ENCODE assay signal across 29 cellular contexts in genomic region chr17:72514321-72514861, GRCh38.
DNase-seq lines count a peak whose midpoint lies in the region; ATAC-seq, FAIRE-seq and TF ChIP-seq lines count a peak whose summit lies in the region.
"Had no signal": no experiment of that assay in that cellular context is flagged by ENCODE, and none has a peak within 500 bp of the region (broad histone marks: within the 10 kb centered on the region; RNA-seq: fewer than 3 reads in every experiment).

No MANE protein-coding gene starts in this region.

- H3K9me2 ChIP-seq in GM23248 (ENCODE audit: insufficient read depth) = no peaks in the 10 kb centered on the region

- POLR2A ChIA-PET in naive thymus-derived CD8-positive, alpha-beta T cell (lab: Charles Lee) = no interaction called here

- no peak overlapping the region for H3K4me2 ChIP-seq in GM23248 (ENCODE audit: unreplicated experiment)
- H3K4me2 ChIP-seq in astrocyte (ENCODE audit: low read length) = peak overlapping the region; percentile 81
- H3K4me2 ChIP-seq: GM23338 had no signal

- no peak overlapping the region for H3K4me3 ChIP-seq in GM23248
- no peak overlapping the region for H3K4me3 ChIP-seq in astrocyte (ENCODE audit: insufficient read depth, low read depth, low read length)
- H3K4me3 ChIP-seq: colonic mucosa, GM23338, prostate gland, suprapubic skin had no signal

- H3F3A ChIP-seq in GM23248 (ENCODE audit: insufficient read depth) = no peaks in the 10 kb centered on the region

- H2AFZ ChIP-seq in GM23248 (peak overlapping the region; percentile 77; the same call in 1 of the 2 replicates), astrocyte (ENCODE audit: low read depth, low read length) (no peak overlapping the region)
- H2AFZ ChIP-seq: GM23338 had no signal

- H3K27ac ChIP-seq in GM23248 (no peak overlapping the region), astrocyte (ENCODE audit: low read depth, low read length) (peak overlapping the region; percentile 93), layer of hippocampus (ENCODE audit: low read depth, low read length) (peak overlapping the region; percentile 86), temporal lobe (ENCODE audit: low read depth, low read length) (peak overlapping the region; percentile 67)
- H3K27ac ChIP-seq: colonic mucosa, suprapubic skin had no signal

- no peaks in the 10 kb centered on the region for H4K20me1 ChIP-seq in GM23248 (ENCODE audit: insufficient read depth)
- peaks cover 66% of the 10 kb centered on the region for H4K20me1 ChIP-seq in astrocyte (ENCODE audit: insufficient read depth, low read length)

- H3K79me2 ChIP-seq in GM23248 (ENCODE audit: insufficient read depth) = peaks cover 71% of the 10 kb centered on the region
- H3K79me2 ChIP-seq in astrocyte (ENCODE audit: insufficient read depth, low read length) = peaks cover 94% of the 10 kb centered on the region

- H3K9ac ChIP-seq in GM23248 (no peak overlapping the region), astrocyte (ENCODE audit: low read length) (peak overlapping the region; percentile 78)

- TF ChIP-seq CTCF in astrocyte (IDR thresholded peaks at IDR 0.05; ENCODE audit: insufficient read depth, low read depth, low read length) = no peak

- DNase-seq in GM23248 = no peak
- peak; percentile 82 for DNase-seq in astrocyte (ENCODE audit: low read depth)
- DNase-seq in naive thymus-derived CD8-positive, alpha-beta T cell = no peak
- DNase-seq: activated B cell treated with CpG ODN at 0.5 μM for 24 hours; activated CD4-positive, alpha-beta T cell treated with anti-CD3 and anti-CD28 coated beads, Interleukin-2, amount 50 U/mL, for 4 hours; activated CD8-positive, alpha-beta memory T cell treated with anti-CD3 and anti-CD28 coated beads, Interleukin-2, amount 50 U/mL, for 4 hours; activated naive CD8-positive, alpha-beta T cell treated with anti-CD3 and anti-CD28 coated beads for 36 hours; CD4-positive, CD25-positive, alpha-beta regulatory T cell; colonic mucosa; DMS 273 treated with DMSO at 0.1 percent for 48 hours; esophagus squamous epithelium; KBM-7; MM.1S; NCI-H1417; NCI-H2081; NCI-H82; nephron progenitor cell; small intestine; stimulated activated CD4-positive, alpha-beta T cell treated with anti-CD3 and anti-CD28 coated beads, Interleukin-4, amount 100 ng/mL, for 1 hour; SW 1271 had no signal

- in situ Hi-C loops in GM23248 (cut with MboI) = loop anchor here (25.0 kb wide), 1 partner anchor 377 kb away; no protein-coding TSS in a partner anchor

- no peaks in the 10 kb centered on the region for H3K9me3 ChIP-seq in GM23248 (ENCODE audit: low read depth)
- no peaks in the 10 kb centered on the region for H3K9me3 ChIP-seq in astrocyte (ENCODE audit: insufficient read depth, low read depth, low read length)
- H3K9me3 ChIP-seq: colonic mucosa, esophagus squamous epithelium, prostate gland, suprapubic skin had no signal

- H3K27me3 Mint-ChIP-seq in astrocyte (ENCODE audit: low read depth, unreplicated experiment) = no peaks in the 10 kb centered on the region
- peaks cover 5 to 54% (median 26%) of the 10 kb centered on the region in 5 donors for H3K27me3 Mint-ChIP-seq in naive thymus-derived CD8-positive, alpha-beta T cell
- H3K27me3 Mint-ChIP-seq: activated B cell treated with CpG ODN at 0.5 μM for 24 hours had no signal

- no peak overlapping the region for H3K4me3 Mint-ChIP-seq in astrocyte (ENCODE audit: unreplicated experiment)
- no peak overlapping the region for H3K4me3 Mint-ChIP-seq in naive thymus-derived CD8-positive, alpha-beta T cell
- H3K4me3 Mint-ChIP-seq: activated B cell treated with CpG ODN at 0.5 μM for 24 hours; activated naive CD8-positive, alpha-beta T cell treated with anti-CD3 and anti-CD28 coated beads for 36 hours; CD4-positive, CD25-positive, alpha-beta regulatory T cell; GM23338; nephron progenitor cell; stimulated activated memory B cell treated with anti-CD40 and anti-IgM and Interleukin-4, amounts not matched to agents 10 μg/mL and 1 μg/mL and 100 μg/mL, for 72 hours had no signal

- H3K27me3 ChIP-seq in GM23248 (replicated peaks; ENCODE audit: insufficient read depth) (no peaks in the 10 kb centered on the region), astrocyte (ENCODE audit: insufficient read depth, low read length) (no peaks in the 10 kb centered on the region), layer of hippocampus (ENCODE audit: control insufficient read depth, insufficient read depth, low read length) (peaks cover 2% of the 10 kb centered on the region)
- H3K27me3 ChIP-seq: colonic mucosa had no signal

- H3K27ac Mint-ChIP-seq in astrocyte (ENCODE audit: unreplicated experiment) = peak overlapping the region; percentile 88
- H3K27ac Mint-ChIP-seq in naive thymus-derived CD8-positive, alpha-beta T cell = no peak overlapping the region
- H3K27ac Mint-ChIP-seq: activated B cell treated with CpG ODN at 0.5 μM for 24 hours; activated naive CD8-positive, alpha-beta T cell treated with anti-CD3 and anti-CD28 coated beads for 36 hours; activated T-helper 2 cell treated with anti-CD3 and anti-CD28 coated beads, Interferon-gamma antibody, Interleukin-2, Interleukin-4, amounts not matched to agents 10 μg/mL and 5 μg/mL and 100 μg/mL, durations not matched to agents 14 hours and 24 hours and 36 hours; CD4-positive, CD25-positive, alpha-beta regulatory T cell; GM23338; nephron progenitor cell; stimulated activated memory B cell treated with anti-CD40 and anti-IgM and Interleukin-4, amounts not matched to agents 10 μg/mL and 1 μg/mL and 100 μg/mL, for 72 hours had no signal

- peaks cover 54% of the 10 kb centered on the region for H3K4me1 Mint-ChIP-seq in astrocyte (ENCODE audit: low read depth, unreplicated experiment)
- no peaks in the 10 kb centered on the region for H3K4me1 Mint-ChIP-seq in naive thymus-derived CD8-positive, alpha-beta T cell
- H3K4me1 Mint-ChIP-seq: activated naive CD8-positive, alpha-beta T cell treated with anti-CD3 and anti-CD28 coated beads for 36 hours; CD4-positive, CD25-positive, alpha-beta regulatory T cell had no signal

- H3K4me1 ChIP-seq in GM23248 (ENCODE audit: insufficient read depth) = peaks cover 12% of the 10 kb centered on the region
- H3K4me1 ChIP-seq in astrocyte (ENCODE audit: insufficient read depth, low read length) = peaks cover 79% of the 10 kb centered on the region

- H3K36me3 ChIP-seq in GM23248 (ENCODE audit: low read depth) = no peaks in the 10 kb centered on the region
- H3K36me3 ChIP-seq in astrocyte (ENCODE audit: insufficient read depth, low read length) = no peaks in the 10 kb centered on the region
- H3K36me3 ChIP-seq: colonic mucosa, esophagus squamous epithelium, prostate gland, suprapubic skin had no signal

- no peak for FAIRE-seq in astrocyte (lab: Jason Lieb, UNC)
- FAIRE-seq: small intestine had no signal

- H3K36me3 Mint-ChIP-seq in astrocyte (ENCODE audit: low read depth, unreplicated experiment) = no peaks in the 10 kb centered on the region
- H3K36me3 Mint-ChIP-seq in naive thymus-derived CD8-positive, alpha-beta T cell = no peaks in the 10 kb centered on the region
- H3K36me3 Mint-ChIP-seq: activated naive CD8-positive, alpha-beta T cell treated with anti-CD3 and anti-CD28 coated beads for 36 hours; CD4-positive, CD25-positive, alpha-beta regulatory T cell; stimulated activated memory B cell treated with anti-CD40 and anti-IgM and Interleukin-4, amounts not matched to agents 10 μg/mL and 1 μg/mL and 100 μg/mL, for 72 hours had no signal

- H3K9me3 Mint-ChIP-seq in astrocyte (ENCODE audit: unreplicated experiment) = no peaks in the 10 kb centered on the region
- H3K9me3 Mint-ChIP-seq in naive thymus-derived CD8-positive, alpha-beta T cell = no peaks in the 10 kb centered on the region
- H3K9me3 Mint-ChIP-seq: activated B cell treated with CpG ODN at 0.5 μM for 24 hours; activated naive CD8-positive, alpha-beta T cell treated with anti-CD3 and anti-CD28 coated beads for 36 hours; activated T-helper 2 cell treated with anti-CD3 and anti-CD28 coated beads, Interferon-gamma antibody, Interleukin-2, Interleukin-4, amounts not matched to agents 10 μg/mL and 5 μg/mL and 100 μg/mL, durations not matched to agents 14 hours and 24 hours and 36 hours; CD4-positive, CD25-positive, alpha-beta regulatory T cell; GM23338; nephron progenitor cell; stimulated activated memory B cell treated with anti-CD40 and anti-IgM and Interleukin-4, amounts not matched to agents 10 μg/mL and 1 μg/mL and 100 μg/mL, for 72 hours had no signal

- ATAC-seq in GM21825 (IDR thresholded peaks at IDR 0.05; ENCODE audit: unreplicated experiment) = no peak
- no peak for ATAC-seq in GM18868 (IDR thresholded peaks at IDR 0.05; ENCODE audit: unreplicated experiment)
- ATAC-seq in naive thymus-derived CD8-positive, alpha-beta T cell = no peak
- ATAC-seq: GM23338; stimulated activated memory B cell treated with anti-CD40 and anti-IgM and Interleukin-4, amounts not matched to agents 10 μg/mL and 1 μg/mL and 100 μg/mL, for 72 hours had no signal

- WGBS in GM23248 (ENCODE audit: low coverage in 1 of 2, low lambda C conversion rate in 2 of 2, missing lambda C conversion rate in 2 of 2), 2 experiments = 85 to 91% methylated on average over 7 of the region's 7 CpGs
